In genomic region chr9:19781240-19781639, GRCh38 we compare ENCODE assay signal across 2 cellular contexts.
TF ChIP-seq lines count a peak whose summit lies in the region.

No MANE protein-coding gene starts in this region.

TF ChIP-seq in GM23338, 12 proteins besides CTCF, POLR2A, EP300 and RAD21 (continued from another document):
- TF ChIP-seq ZNF331 (CRISPR knock-in tag; IDR thresholded peaks at IDR 0.05; ENCODE audit: low read depth), result no peak
- no peak for TF ChIP-seq POLR2AphosphoS5 (IDR thresholded peaks at IDR 0.05; ENCODE audit: low read depth)
- no peak for TF ChIP-seq CREB1 (CRISPR knock-in tag; IDR thresholded peaks at IDR 0.05; ENCODE audit: low read depth)
- no peak for TF ChIP-seq ZNF462 (CRISPR knock-in tag; IDR thresholded peaks at IDR 0.05)
- no peak for TF ChIP-seq REST (IDR thresholded peaks at IDR 0.05; ENCODE audit: unreplicated experiment)
- TF ChIP-seq JUNB (IDR thresholded peaks at IDR 0.05; ENCODE audit: unreplicated experiment), result no peak
- TF ChIP-seq NANOG (IDR thresholded peaks at IDR 0.05; ENCODE audit: borderline replicate concordance), result no peak

TF ChIP-seq in H1, 55 proteins besides CTCF, POLR2A, EP300 and RAD21 (continued from another document):
- TF ChIP-seq BRCA1 (IDR thresholded peaks at IDR 0.05; ENCODE audit: low read depth, low read length), result no peak
- no peak for TF ChIP-seq NANOG (IDR thresholded peaks at IDR 0.05; ENCODE audit: insufficient read depth, low read depth, low read length, poor library complexity, severe bottlenecking)
